ENCODE assay signal across 26 cellular contexts in genomic region chr2:2674836-2675235, GRCh38.
A peak's percentile ranks its signal among the peaks of the same experiment; 100 is the strongest.
DNase-seq lines count a peak whose midpoint lies in the region; ATAC-seq, FAIRE-seq and TF ChIP-seq lines count a peak whose summit lies in the region.
"Had no signal": no experiment of that assay in that cellular context is flagged by ENCODE, and none has a peak within 500 bp of the region (broad histone marks: within the 10 kb centered on the region; RNA-seq: fewer than 3 reads in every experiment).

No MANE protein-coding gene starts in this region.

- no peaks in the 10 kb centered on the region for H3K4me1 ChIP-seq in adrenal gland (replicated peaks in 1 of 2)
- H3K4me1 ChIP-seq: BE2C, BLaER1 had no signal

- POLR2A ChIA-PET in WTC11 (lab: Charles Lee), result no interaction called here

- H3K27ac Mint-ChIP-seq in WTC11, result no peak overlapping the region
- H3K27ac Mint-ChIP-seq: CD14-positive monocyte; CD4-positive, alpha-beta memory T cell; CD4-positive, CD25-positive, alpha-beta regulatory T cell; CD8-positive, alpha-beta memory T cell had no signal

- H3K27me3 Mint-ChIP-seq in WTC11 (ENCODE audit: low read depth), result peaks cover 3% of the 10 kb centered on the region

- H3K4me3 ChIP-seq in bronchial epithelial cell (ENCODE audit: low read depth, low read length), result no peak overlapping the region
- H3K4me3 ChIP-seq in kidney epithelial cell (ENCODE audit: low read depth, low read length), result no peak overlapping the region
- no peak overlapping the region for H3K4me3 ChIP-seq in adrenal gland
- H3K4me3 ChIP-seq: BLaER1, GM12878 had no signal

- intact Hi-C loops in adrenal gland (cut with DNase I), result no loop called here

- no peak for ATAC-seq in WTC11
- ATAC-seq in GM18498 (IDR thresholded peaks at IDR 0.05; ENCODE audit: unreplicated experiment), result no peak
- ATAC-seq: GM12878 had no signal

- peaks cover 29% of the 10 kb centered on the region for H3K4me1 Mint-ChIP-seq in WTC11
- H3K4me1 Mint-ChIP-seq: CD14-positive monocyte; CD4-positive, alpha-beta memory T cell; CD8-positive, alpha-beta memory T cell had no signal

- TF ChIP-seq POLR2A in adrenal gland (IDR thresholded peaks at IDR 0.05), result no peak

- no peak for TF ChIP-seq CTCF in bronchial epithelial cell (IDR thresholded peaks at IDR 0.05; ENCODE audit: insufficient read depth, low read length, severe bottlenecking)
- no peak for TF ChIP-seq CTCF in kidney epithelial cell (IDR thresholded peaks at IDR 0.05; ENCODE audit: insufficient read depth, low read length, poor library complexity, severe bottlenecking)
- no peak for TF ChIP-seq CTCF in WTC11 (IDR thresholded peaks at IDR 0.05)
- TF ChIP-seq CTCF in adrenal gland (IDR thresholded peaks at IDR 0.05), result no peak

- H3K27ac ChIP-seq in adrenal gland, result no peak overlapping the region
- H3K27ac ChIP-seq: BLaER1 had no signal

- H3K27me3 ChIP-seq in bronchial epithelial cell (ENCODE audit: control insufficient read depth, insufficient read depth, low read length) (no peaks in the 10 kb centered on the region), kidney epithelial cell (ENCODE audit: control insufficient read depth, insufficient read depth, low read length) (no peaks in the 10 kb centered on the region), adrenal gland (no peaks in the 10 kb centered on the region)
- H3K27me3 ChIP-seq: BE2C, BLaER1 had no signal

- H3K36me3 ChIP-seq in bronchial epithelial cell (ENCODE audit: control insufficient read depth, insufficient read depth, low read length) (no peaks in the 10 kb centered on the region), kidney epithelial cell (ENCODE audit: control insufficient read depth, insufficient read depth, low read length) (no peaks in the 10 kb centered on the region), adrenal gland (replicated peaks in 1 of 2) (no peaks in the 10 kb centered on the region)
- H3K36me3 ChIP-seq: BE2C, BLaER1 had no signal

- H3K9me3 ChIP-seq in adrenal gland (replicated peaks in 1 of 3), result no peaks in the 10 kb centered on the region
- H3K9me3 ChIP-seq: BE2C, BLaER1 had no signal

- H3K4me3 Mint-ChIP-seq in WTC11, result no peak overlapping the region
- H3K4me3 Mint-ChIP-seq: CD14-positive monocyte; CD4-positive, alpha-beta memory T cell; CD4-positive, CD25-positive, alpha-beta regulatory T cell; CD8-positive, alpha-beta memory T cell had no signal

- H3K36me3 Mint-ChIP-seq in WTC11, result no peaks in the 10 kb centered on the region; the same call in 1 of the 2 replicates
- H3K36me3 Mint-ChIP-seq: CD14-positive monocyte; CD4-positive, alpha-beta memory T cell; CD4-positive, CD25-positive, alpha-beta regulatory T cell; CD8-positive, alpha-beta memory T cell had no signal

- peaks cover 15% of the 10 kb centered on the region for H3K9me3 Mint-ChIP-seq in WTC11
- H3K9me3 Mint-ChIP-seq: CD8-positive, alpha-beta memory T cell had no signal

- CTCF ChIA-PET in WTC11 (lab: Charles Lee), result no interaction called here

- DNase-seq in bronchial epithelial cell (ENCODE audit: low read depth) (no peak), kidney epithelial cell (ENCODE audit: low read depth) (peak; percentile 43), renal cortical epithelial cell (ENCODE audit: low read depth) (peak; percentile 80), WTC11 (ENCODE audit: low spot score) (no peak), adrenal gland (no peak)
- DNase-seq: 8988T; ACHN; BE2C; C1 segment of cervical spinal cord; CD4-positive, alpha-beta memory T cell; CD4-positive, CD25-positive, alpha-beta regulatory T cell; CD8-positive, alpha-beta memory T cell; COR-L47; DMS 273 treated with DMSO at 0.1 percent for 48 hours; DMS153; DMS53; DMS79; DND-41; EL; GDM1 had no signal

- WGBS in adrenal gland, 4 donors, result 82 to 92% (median 86%) methylated on average over 6 of the region's 6 CpGs

- FAIRE-seq in bronchial epithelial cell (lab: Jason Lieb, UNC), result peak; percentile 13
- FAIRE-seq: A204.1, GM12878, GM18507 had no signal

TF ChIP-seq in WTC11, 78 proteins besides CTCF, POLR2A, EP300 and RAD21:
- no peak for TF ChIP-seq MAX (CRISPR knock-in tag; IDR thresholded peaks at IDR 0.05)
- no peak for TF ChIP-seq ZBTB43 (CRISPR knock-in tag; IDR thresholded peaks at IDR 0.05)
- TF ChIP-seq, protein P1, sequence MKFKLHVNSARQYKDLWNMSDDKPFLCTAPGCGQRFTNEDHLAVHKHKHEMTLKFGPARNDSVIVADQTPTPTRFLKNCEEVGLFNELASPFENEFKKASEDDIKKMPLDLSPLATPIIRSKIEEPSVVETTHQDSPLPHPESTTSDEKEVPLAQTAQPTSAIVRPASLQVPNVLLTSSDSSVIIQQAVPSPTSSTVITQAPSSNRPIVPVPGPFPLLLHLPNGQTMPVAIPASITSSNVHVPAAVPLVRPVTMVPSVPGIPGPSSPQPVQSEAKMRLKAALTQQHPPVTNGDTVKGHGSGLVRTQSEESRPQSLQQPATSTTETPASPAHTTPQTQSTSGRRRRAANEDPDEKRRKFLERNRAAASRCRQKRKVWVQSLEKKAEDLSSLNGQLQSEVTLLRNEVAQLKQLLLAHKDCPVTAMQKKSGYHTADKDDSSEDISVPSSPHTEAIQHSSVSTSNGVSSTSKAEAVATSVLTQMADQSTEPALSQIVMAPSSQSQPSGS (CRISPR knock-in tag; IDR thresholded peaks at IDR 0.05; ENCODE audit: borderline replicate concordance, low read depth), result no peak
- no peak for TF ChIP-seq HMGA2 (CRISPR knock-in tag; IDR thresholded peaks at IDR 0.05)
- TF ChIP-seq TCF7 (CRISPR knock-in tag; IDR thresholded peaks at IDR 0.05; ENCODE audit: low read depth), result no peak
- no peak for TF ChIP-seq JAZF1 (CRISPR knock-in tag; IDR thresholded peaks at IDR 0.05)
- no peak for TF ChIP-seq TEAD4 (CRISPR knock-in tag; IDR thresholded peaks at IDR 0.05)

Comparison
In these comparisons a context has a peak if more than half of its experiments do, and no peak if none do; other contexts are left out.
1. DNase-seq: peak in kidney epithelial cell (single experiment) and renal cortical epithelial cell (single experiment); none in bronchial epithelial cell (single experiment), WTC11 (single experiment) and adrenal gland (0 of 7).